In the genomic region with DNA sequence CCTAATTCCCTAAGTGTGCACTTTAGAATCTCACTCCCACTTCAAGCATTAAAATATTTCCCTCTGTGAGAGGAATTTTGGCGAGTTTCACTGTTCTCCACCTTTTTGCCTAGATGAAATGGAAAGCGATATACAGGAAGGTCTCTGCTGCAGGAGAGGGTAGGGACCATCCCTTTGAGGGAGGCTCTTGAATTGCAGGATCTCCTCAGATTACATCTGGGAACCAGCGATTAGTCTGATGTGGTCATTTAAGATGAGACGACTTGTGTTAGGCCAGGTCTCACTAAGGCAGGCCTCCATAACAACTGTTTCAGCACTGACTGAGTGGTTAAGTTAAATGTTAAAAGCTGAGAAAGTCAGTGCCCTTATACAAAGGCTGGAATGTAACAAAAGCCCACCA, we compare ENCODE assay signal across 14 cellular contexts.
DNase-seq lines count a peak whose midpoint lies in the region; ATAC-seq and TF ChIP-seq lines count a peak whose summit lies in the region.
"Had no signal": no experiment of that assay in that cellular context is flagged by ENCODE, and none has a peak within 500 bp of the region (broad histone marks: within the 10 kb centered on the region; RNA-seq: fewer than 3 reads in every experiment).

No MANE protein-coding gene starts in this region.

- H2AK5ac ChIP-seq in neuronal stem cell (ENCODE audit: low read depth, low read length): no peak overlapping the region

- H3K27me3 ChIP-seq in GM23248 (replicated peaks; ENCODE audit: insufficient read depth) (no peaks in the 10 kb centered on the region), neuronal stem cell (ENCODE audit: control insufficient read depth in 3 of 3, insufficient read depth in 3 of 3, low read depth in 1 of 3, low read length in 3 of 3) (no peaks in the 10 kb centered on the region)
- H3K27me3 ChIP-seq: BLaER1 treated with 17β-estradiol and CSF1 and Interleukin-3, amounts not matched to agents 10 nM and 100 nM had no signal

- 18 to 23% methylated on average over 4 of the region's 4 CpGs for WGBS in GM23248 (ENCODE audit: low coverage in 1 of 2, low lambda C conversion rate in 2 of 2, missing lambda C conversion rate in 2 of 2), 2 experiments
- no CpG with 5 or more reads among the region's 4 CpGs for WGBS in neuronal stem cell (ENCODE audit: extremely low coverage in 2 of 2, insufficient read length in 2 of 2, insufficient replicate concordance in 1 of 2), 2 donors

- H3K27ac Mint-ChIP-seq in WTC11: no peak overlapping the region
- no peak overlapping the region for H3K27ac Mint-ChIP-seq in activated T-cell treated with anti-CD3 and anti-CD28 coated beads, Interleukin-2, amount 50 U/mL, for 24 hours
- H3K27ac Mint-ChIP-seq in stimulated activated naive CD8-positive, alpha-beta T cell treated with anti-CD3 and anti-CD28 coated beads, Interleukin-15, amount 100 ng/mL, for 72 hours: no peak overlapping the region
- H3K27ac Mint-ChIP-seq: CD4-positive, alpha-beta T cell; H9 had no signal

- no peak overlapping the region for H3K4me3 ChIP-seq in GM23248
- no peak overlapping the region for H3K4me3 ChIP-seq in neuronal stem cell (ENCODE audit: low read length in 2 of 2)
- H3K4me3 ChIP-seq: BLaER1 treated with 17β-estradiol and CSF1 and Interleukin-3, amounts not matched to agents 10 nM and 100 nM had no signal

- no peak overlapping the region for H3K23ac ChIP-seq in neuronal stem cell (ENCODE audit: low read depth, low read length, poor library complexity)

- peak; percentile 58; the same call in 1 of the 2 replicates for ATAC-seq in WTC11
- ATAC-seq in stimulated activated naive CD8-positive, alpha-beta T cell treated with anti-CD3 and anti-CD28 coated beads, Interleukin-15, amount 100 ng/mL, for 72 hours: no peak

- no peak for TF ChIP-seq CTCF in WTC11 (IDR thresholded peaks at IDR 0.05)

- H3K9me3 Mint-ChIP-seq in WTC11: peaks cover 11% of the 10 kb centered on the region
- no peaks in the 10 kb centered on the region for H3K9me3 Mint-ChIP-seq in activated T-cell treated with anti-CD3 and anti-CD28 coated beads, Interleukin-2, amount 50 U/mL, for 24 hours
- H3K9me3 Mint-ChIP-seq in stimulated activated naive CD8-positive, alpha-beta T cell treated with anti-CD3 and anti-CD28 coated beads, Interleukin-15, amount 100 ng/mL, for 72 hours: no peaks in the 10 kb centered on the region
- H3K9me3 Mint-ChIP-seq: CD4-positive, alpha-beta T cell had no signal

- no peak overlapping the region for H3K14ac ChIP-seq in neuronal stem cell (ENCODE audit: low read length)

- H2BK5ac ChIP-seq in neuronal stem cell (ENCODE audit: low read length): no peak overlapping the region

- H3K4me1 ChIP-seq in GM23248 (ENCODE audit: insufficient read depth): no peaks in the 10 kb centered on the region
- peaks cover 0 to 2% of the 10 kb centered on the region in 2 donors for H3K4me1 ChIP-seq in neuronal stem cell (ENCODE audit: control insufficient read depth in 2 of 2, insufficient read depth in 1 of 2, low read depth in 1 of 2, low read length in 2 of 2)

- in situ Hi-C loops in GM23248 (cut with MboI): no loop called here

- no peaks in the 10 kb centered on the region for H3F3A ChIP-seq in GM23248 (ENCODE audit: insufficient read depth)

- H2AFZ ChIP-seq in GM23248: 0 out of 2 replicates have a peak overlapping the region, but pooled peaks have one; percentile 24
- H2AFZ ChIP-seq in neuronal stem cell (ENCODE audit: low read length): no peak overlapping the region

- no peak overlapping the region for H4K91ac ChIP-seq in neuronal stem cell (ENCODE audit: low read depth, low read length, poor library complexity)

- H2BK15ac ChIP-seq in neuronal stem cell (ENCODE audit: low read length): no peak overlapping the region

- H3K79me2 ChIP-seq in GM23248 (ENCODE audit: insufficient read depth): no peaks in the 10 kb centered on the region

- no peaks in the 10 kb centered on the region for H3K79me1 ChIP-seq in neuronal stem cell (ENCODE audit: low read depth, low read length)

- peaks cover 1% of the 10 kb centered on the region; the same call in 1 of the 2 replicates for H3K36me3 Mint-ChIP-seq in WTC11
- H3K36me3 Mint-ChIP-seq in activated T-cell treated with anti-CD3 and anti-CD28 coated beads, Interleukin-2, amount 50 U/mL, for 24 hours (ENCODE audit: low read depth): no peaks in the 10 kb centered on the region

- H3K27me3 Mint-ChIP-seq in WTC11 (ENCODE audit: low read depth): no peaks in the 10 kb centered on the region
- H3K27me3 Mint-ChIP-seq in activated T-cell treated with anti-CD3 and anti-CD28 coated beads, Interleukin-2, amount 50 U/mL, for 24 hours: peaks cover 4% of the 10 kb centered on the region
- peaks cover 7% of the 10 kb centered on the region for H3K27me3 Mint-ChIP-seq in stimulated activated naive CD8-positive, alpha-beta T cell treated with anti-CD3 and anti-CD28 coated beads, Interleukin-15, amount 100 ng/mL, for 72 hours
- H3K27me3 Mint-ChIP-seq: CD4-positive, alpha-beta T cell had no signal

- no peaks in the 10 kb centered on the region for H3K36me3 ChIP-seq in GM23248 (ENCODE audit: low read depth)
- no peaks in the 10 kb centered on the region for H3K36me3 ChIP-seq in neuronal stem cell (replicated peaks in 1 of 2; ENCODE audit: control insufficient read depth in 2 of 2, insufficient read depth in 2 of 2, low read length in 2 of 2)
- H3K36me3 ChIP-seq: BLaER1 treated with 17β-estradiol and CSF1 and Interleukin-3, amounts not matched to agents 10 nM and 100 nM had no signal

- H3K4me3 Mint-ChIP-seq in WTC11: no peak overlapping the region
- no peak overlapping the region for H3K4me3 Mint-ChIP-seq in activated T-cell treated with anti-CD3 and anti-CD28 coated beads, Interleukin-2, amount 50 U/mL, for 24 hours
- no peak overlapping the region for H3K4me3 Mint-ChIP-seq in stimulated activated naive CD8-positive, alpha-beta T cell treated with anti-CD3 and anti-CD28 coated beads, Interleukin-15, amount 100 ng/mL, for 72 hours
- H3K4me3 Mint-ChIP-seq: CD4-positive, alpha-beta T cell; H9 had no signal

- no peak overlapping the region for H3K18ac ChIP-seq in neuronal stem cell (ENCODE audit: low read length)

- no peak overlapping the region for H3K9ac ChIP-seq in GM23248
- H3K9ac ChIP-seq in neuronal stem cell (ENCODE audit: low read depth, low read length, poor library complexity): no peak overlapping the region
- H3K9ac ChIP-seq: BLaER1 treated with 17β-estradiol and CSF1 and Interleukin-3, amounts not matched to agents 10 nM and 100 nM had no signal

- POLR2A ChIA-PET in WTC11 (lab: Charles Lee): interaction anchor here (0.7 kb wide), 1 partner anchor 148 kb away, joined by 3 read pairs; no protein-coding TSS in a partner anchor

- no peak overlapping the region for H2BK12ac ChIP-seq in neuronal stem cell (ENCODE audit: low read length)

- no peak overlapping the region for H3K4ac ChIP-seq in neuronal stem cell (ENCODE audit: low read length)

- no peak for DNase-seq in GM23248
- DNase-seq in WTC11 (ENCODE audit: low spot score): no peak
- peak; percentile 57 for DNase-seq in left kidney (ENCODE audit: low read depth, low spot score)
- no peak for DNase-seq in neuronal stem cell (ENCODE audit: low spot score)
- DNase-seq in activated T-cell treated with anti-CD3 and anti-CD28 coated beads, Interleukin-2, amount 50 U/mL, for 24 hours: no peak
- no peak for DNase-seq in NCI-H1092 (lab: John Stamatoyannopoulos, UW)
- DNase-seq in stimulated activated naive CD8-positive, alpha-beta T cell treated with anti-CD3 and anti-CD28 coated beads, Interleukin-15, amount 100 ng/mL, for 72 hours: no peak
- DNase-seq: 8988T; ACHN; Calu3; CD4-positive, alpha-beta T cell; DMS 273 treated with DMSO at 0.1 percent for 48 hours; H9 had no signal

- CTCF ChIA-PET in WTC11 (lab: Charles Lee): no interaction called here

- H3K9me2 ChIP-seq in GM23248 (ENCODE audit: insufficient read depth): no peaks in the 10 kb centered on the region

- H3K9me3 ChIP-seq in GM23248 (ENCODE audit: low read depth) (no peaks in the 10 kb centered on the region), neuronal stem cell (replicated peaks in 1 of 2; ENCODE audit: control insufficient read depth in 2 of 2, insufficient read depth in 1 of 2, low read depth in 1 of 2, low read length in 2 of 2) (no peaks in the 10 kb centered on the region)

- H3K4me1 Mint-ChIP-seq in WTC11: peaks cover 28% of the 10 kb centered on the region
- no peaks in the 10 kb centered on the region for H3K4me1 Mint-ChIP-seq in activated T-cell treated with anti-CD3 and anti-CD28 coated beads, Interleukin-2, amount 50 U/mL, for 24 hours (ENCODE audit: low read depth)
- no peaks in the 10 kb centered on the region for H3K4me1 Mint-ChIP-seq in stimulated activated naive CD8-positive, alpha-beta T cell treated with anti-CD3 and anti-CD28 coated beads, Interleukin-15, amount 100 ng/mL, for 72 hours

- no peak overlapping the region for H3K27ac ChIP-seq in GM23248
- peak overlapping the region; percentile 46 for H3K27ac ChIP-seq in neuronal stem cell (replicated peaks; ENCODE audit: low read length)
- H3K27ac ChIP-seq: BLaER1 treated with 17β-estradiol and CSF1 and Interleukin-3, amounts not matched to agents 10 nM and 100 nM had no signal

- H3K4me2 ChIP-seq in GM23248 (ENCODE audit: unreplicated experiment): no peak overlapping the region
- H3K4me2 ChIP-seq in neuronal stem cell (ENCODE audit: insufficient read depth, low read length, poor library complexity, severe bottlenecking): no peak overlapping the region

- no peaks in the 10 kb centered on the region for H4K20me1 ChIP-seq in GM23248 (ENCODE audit: insufficient read depth)
- H4K20me1 ChIP-seq: BLaER1 treated with 17β-estradiol and CSF1 and Interleukin-3, amounts not matched to agents 10 nM and 100 nM had no signal

- no peak overlapping the region for H4K8ac ChIP-seq in neuronal stem cell (ENCODE audit: low read depth, low read length)

- no peak overlapping the region for H2BK120ac ChIP-seq in neuronal stem cell (ENCODE audit: low read depth, low read length)

TF ChIP-seq in WTC11, 78 proteins besides CTCF, POLR2A, EP300 and RAD21 (continues in another document):
- TF ChIP-seq, protein P1, sequence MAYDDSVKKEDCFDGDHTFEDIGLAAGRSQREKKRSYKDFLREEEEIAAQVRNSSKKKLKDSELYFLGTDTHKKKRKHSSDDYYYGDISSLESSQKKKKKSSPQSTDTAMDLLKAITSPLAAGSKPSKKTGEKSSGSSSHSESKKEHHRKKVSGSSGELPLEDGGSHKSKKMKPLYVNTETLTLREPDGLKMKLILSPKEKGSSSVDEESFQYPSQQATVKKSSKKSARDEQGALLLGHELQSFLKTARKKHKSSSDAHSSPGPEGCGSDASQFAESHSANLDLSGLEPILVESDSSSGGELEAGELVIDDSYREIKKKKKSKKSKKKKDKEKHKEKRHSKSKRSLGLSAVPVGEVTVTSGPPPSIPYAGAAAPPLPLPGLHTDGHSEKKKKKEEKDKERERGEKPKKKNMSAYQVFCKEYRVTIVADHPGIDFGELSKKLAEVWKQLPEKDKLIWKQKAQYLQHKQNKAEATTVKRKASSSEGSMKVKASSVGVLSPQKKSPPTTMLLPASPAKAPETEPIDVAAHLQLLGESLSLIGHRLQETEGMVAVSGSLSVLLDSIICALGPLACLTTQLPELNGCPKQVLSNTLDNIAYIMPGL (CRISPR knock-in tag; IDR thresholded peaks at IDR 0.05): no peak
- no peak for TF ChIP-seq MYBL2 (CRISPR knock-in tag; IDR thresholded peaks at IDR 0.05)
